In genomic region chr1:169529068-169529642, GRCh38 we compare ENCODE assay signal across 9 cellular contexts. TPM values are rescaled to one million over a fixed set of nuclear protein-coding genes. Genes with fewer than 3 reads are reported as not detected.
A peak's percentile ranks its signal among the peaks of the same experiment; 100 is the strongest.
DNase-seq lines count a peak whose midpoint lies in the region; FAIRE-seq and TF ChIP-seq lines count a peak whose summit lies in the region.
"Had no signal": no experiment of that assay in that cellular context is flagged by ENCODE, and none has a peak within 500 bp of the region (broad histone marks: within the 10 kb centered on the region; RNA-seq: fewer than 3 reads in every experiment).

No MANE protein-coding gene starts in this region.

- no peaks in the 10 kb centered on the region for H4K20me1 ChIP-seq in Karpas-422 (ENCODE audit: insufficient read depth, low read depth, low read length)

- no peak overlapping the region for H3K9ac ChIP-seq in Karpas-422 (ENCODE audit: low read length)

- H3K27ac ChIP-seq in epithelial cell of prostate: peak overlapping the region; percentile 55
- H3K27ac ChIP-seq in Karpas-422 (ENCODE audit: low read length): no peak overlapping the region

- no peak overlapping the region for H2AFZ ChIP-seq in Karpas-422 (ENCODE audit: low read length)

- no peaks in the 10 kb centered on the region for H3K9me3 ChIP-seq in Karpas-422 (ENCODE audit: low read length)

- H3K27me3 ChIP-seq in Karpas-422 (ENCODE audit: low read length): no peaks in the 10 kb centered on the region

- TF ChIP-seq POLR2A in H54 (IDR thresholded peaks at IDR 0.05; ENCODE audit: low read depth, low read length): no peak
- no peak for TF ChIP-seq POLR2A in GM12892 (IDR thresholded peaks at IDR 0.05; ENCODE audit: low read depth, low read length)

- H3K4me3 ChIP-seq in Karpas-422 (ENCODE audit: low read length): no peak overlapping the region

- FAIRE-seq in H54 (lab: Jason Lieb, UNC): peak; percentile 69
- no peak for FAIRE-seq in GM12892 (lab: Jason Lieb, UNC)

- no peaks in the 10 kb centered on the region for H3K9me2 ChIP-seq in Karpas-422 (replicated peaks; ENCODE audit: insufficient read depth, low read length)

- DNase-seq in H54 (ENCODE audit: insufficient read length, low spot score): no peak
- peak; percentile 43 for DNase-seq in NCI-H345 treated with DMSO at 0.1 percent for 48 hours (lab: John Stamatoyannopoulos, UW; ENCODE audit: unreplicated experiment)
- DNase-seq in epithelial cell of prostate (ENCODE audit: low read depth, low spot score): peak; percentile 73
- peak; percentile 3 for DNase-seq in retina
- DNase-seq in Karpas-422: no peak
- no peak for DNase-seq in mesenteric fat pad (ENCODE audit: low spot score)
- DNase-seq in GM19238 (ENCODE audit: insufficient read length, low spot score): no peak
- no peak for DNase-seq in GM12892 (ENCODE audit: insufficient read length)
- DNase-seq: foreskin fibroblast had no signal

- no peaks in the 10 kb centered on the region for H3K4me1 ChIP-seq in Karpas-422 (ENCODE audit: low read length)

- H3K4me2 ChIP-seq in Karpas-422 (ENCODE audit: low read depth, low read length, poor library complexity, severe bottlenecking): no peak overlapping the region

- H3K79me2 ChIP-seq in Karpas-422 (ENCODE audit: low read length): no peaks in the 10 kb centered on the region

- H3K36me3 ChIP-seq in Karpas-422 (ENCODE audit: insufficient read depth, low read length): no peaks in the 10 kb centered on the region

RNA-seq across cellular contexts. Expression of gene SLC19A2, which starts 43.4 kb away (rescaled TPM):
- 0.32 and 2.3 TPM in 2 replicates for total RNA-seq in Karpas-422 (2014; rRNA removed; shearing (Covaris generic); ENCODE audit: low replicate concordance)
- total RNA-seq in mesenteric fat pad: 53.9 TPM
- 3.0 TPM for polyA plus RNA-seq in GM12892 (2012; ENCODE audit: missing spikeins)

RNA-seq across cellular contexts. Expression of gene F5, which starts 57.1 kb away (rescaled TPM):
- total RNA-seq in Karpas-422 (2014; rRNA removed; shearing (Covaris generic); ENCODE audit: low replicate concordance): not detected in 2 replicates
- 3.8 TPM for total RNA-seq in mesenteric fat pad
- 0.21 TPM for polyA plus RNA-seq in GM12892 (2012; ENCODE audit: missing spikeins)

Comparison
In these comparisons a context has a peak if more than half of its experiments do, and no peak if none do; other contexts are left out.
1. DNase-seq: peak in NCI-H345 treated with DMSO at 0.1 percent for 48 hours (single experiment), epithelial cell of prostate (single experiment) and retina (single experiment); none in H54 (single experiment), Karpas-422 (single experiment), mesenteric fat pad (single experiment), GM19238 (single experiment) and GM12892 (single experiment).
2. RNA of gene SLC19A2, which starts 43.4 kb away (total RNA-seq): 53.9 TPM in mesenteric fat pad (single experiment); 0.32 to 2.3 TPM in Karpas-422; every median in the first group is over 10 times any median in the second.